ENCODE assay signal across 8 cellular contexts in the genomic region with DNA sequence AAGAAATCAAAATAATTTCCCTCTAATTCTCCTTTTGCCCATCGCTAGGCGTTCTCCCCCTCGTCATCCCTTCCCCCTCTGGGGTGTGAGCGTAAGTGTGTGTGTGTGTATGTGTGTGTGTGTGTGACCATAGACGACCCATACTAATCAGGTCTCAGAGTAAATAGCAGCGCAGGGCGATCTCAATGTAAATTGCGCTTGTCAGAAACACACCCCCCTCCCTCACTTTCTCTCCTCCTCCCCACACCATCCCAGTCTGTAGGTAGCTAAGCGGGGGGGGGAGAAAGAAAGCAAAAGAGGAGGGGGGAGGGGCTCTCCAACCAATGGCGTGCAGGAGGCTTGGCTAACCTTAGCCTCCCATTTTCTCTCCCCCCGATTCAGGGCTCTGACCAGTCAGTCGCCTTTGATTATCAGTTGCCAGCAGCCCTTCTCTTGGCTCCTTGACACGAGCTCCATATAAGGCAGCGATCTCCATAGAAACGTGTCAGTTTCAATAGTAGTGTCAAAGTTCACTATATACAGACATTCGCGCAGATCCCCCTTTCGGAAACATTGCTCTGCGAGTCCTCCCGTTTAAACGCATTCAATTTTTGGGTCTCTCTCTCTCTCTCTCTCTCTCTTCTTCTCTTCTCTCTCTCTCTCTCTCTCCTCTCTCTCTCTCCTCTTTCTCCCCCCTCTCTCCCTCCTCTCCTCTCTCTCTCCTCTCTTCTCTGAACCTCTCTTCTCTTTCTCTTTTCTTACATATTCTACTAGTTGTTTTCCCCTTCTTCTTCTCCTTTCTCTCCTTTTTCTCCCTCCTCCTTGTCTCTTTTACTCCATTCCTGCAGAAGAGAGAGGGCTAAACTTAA. TPM values are rescaled to one million over a fixed set of nuclear protein-coding genes. Genes with fewer than 3 reads are reported as not detected.
DNase-seq lines count a peak whose midpoint lies in the region; ATAC-seq and TF ChIP-seq lines count a peak whose summit lies in the region.

Gene NR2F1 (plus strand): TSS at position 546 of the 848 bp plus-strand sequence. CDS start 1,802 bp downstream, outside the sequence.

- peak; percentile 15 for DNase-seq in activated CD4-positive, alpha-beta T cell treated with anti-CD3 and anti-CD28 coated beads for 48 hours
- no peak for DNase-seq in activated CD4-positive, alpha-beta T cell treated with anti-CD3 and anti-CD28 coated beads for 1 hour
- DNase-seq in NAMALWA (ENCODE audit: low spot score) (peak; percentile 33), SK-N-MC (ENCODE audit: low read depth, low spot score) (no peak), epithelial cell of esophagus (ENCODE audit: low read depth) (peak; percentile 54)
- no peak for DNase-seq in naive thymus-derived CD4-positive, alpha-beta T cell
- no peak for DNase-seq in stimulated activated CD4-positive, alpha-beta T cell treated with anti-CD3 and anti-CD28 coated beads, Interleukin-4, amount 100 ng/mL, for 4 hours

- H3K9me3 Mint-ChIP-seq in naive thymus-derived CD4-positive, alpha-beta T cell: peaks cover 0 to 16% (median 1%) of the 10 kb centered on the region in 11 donors

- peak within 1 kb of the TSS in 1 of 10 donors; percentile 13 for H3K4me3 Mint-ChIP-seq in naive thymus-derived CD4-positive, alpha-beta T cell

- peak within 1 kb of the TSS; percentile 99 for H3K4me3 ChIP-seq in SK-N-MC
- H3K4me3 ChIP-seq in epithelial cell of esophagus (ENCODE audit: low read length): peak within 1 kb of the TSS; percentile 59
- H3K4me3 ChIP-seq in mucosa of stomach (ENCODE audit: low read length): no peak within 1 kb of the TSS
- no peak within 1 kb of the TSS for H3K4me3 ChIP-seq in naive thymus-derived CD4-positive, alpha-beta T cell (ENCODE audit: low read length)

- TF ChIP-seq CTCF in epithelial cell of esophagus (IDR thresholded peaks at IDR 0.05; ENCODE audit: insufficient read depth, low read depth, low read length, missing control alignments): no peak

- ATAC-seq in naive thymus-derived CD4-positive, alpha-beta T cell: no peak

- intact Hi-C loops in naive thymus-derived CD4-positive, alpha-beta T cell (cut with micrococcal nuclease): loop anchor here in 1 of 2 donors (5.0 kb wide), 2 partner anchors 944 to 1154 kb away; no protein-coding TSS in a partner anchor

- peak within 1 kb of the TSS; percentile 37 for H3K9ac ChIP-seq in SK-N-MC (ENCODE audit: insufficient read length)
- peak within 1 kb of the TSS; percentile 30 for H3K9ac ChIP-seq in mucosa of stomach (ENCODE audit: low read length)

- peak within 1 kb of the TSS; percentile 79 for H3K27ac ChIP-seq in SK-N-MC
- no peak within 1 kb of the TSS for H3K27ac ChIP-seq in naive thymus-derived CD4-positive, alpha-beta T cell (ENCODE audit: low read depth, low read length)

- H3K9me3 ChIP-seq in SK-N-MC (ENCODE audit: low read depth, low read length): no peaks in the 10 kb centered on the region
- H3K9me3 ChIP-seq in mucosa of stomach (ENCODE audit: control insufficient read depth, low read length): no peaks in the 10 kb centered on the region
- H3K9me3 ChIP-seq in naive thymus-derived CD4-positive, alpha-beta T cell (ENCODE audit: control insufficient read depth in 2 of 3, low read length in 3 of 3): peaks cover 0 to 4% (median 0%) of the 10 kb centered on the region in 3 experiments

- peaks cover 79% of the 10 kb centered on the region for H3K27me3 ChIP-seq in mucosa of stomach (ENCODE audit: control insufficient read depth, insufficient read depth, low read length)
- H3K27me3 ChIP-seq in naive thymus-derived CD4-positive, alpha-beta T cell (ENCODE audit: control insufficient read depth in 2 of 2, insufficient read depth in 2 of 2, low read length in 2 of 2): peaks cover 36 to 70% of the 10 kb centered on the region in 2 donors

- H3K27me3 Mint-ChIP-seq in naive thymus-derived CD4-positive, alpha-beta T cell: peaks cover 40 to 47% (median 45%) of the 10 kb centered on the region in 5 donors

- H3K36me3 ChIP-seq in SK-N-MC (ENCODE audit: insufficient read depth, low read length) (peaks cover 3% of the 10 kb centered on the region; the same call in 1 of the 2 replicates), mucosa of stomach (ENCODE audit: control insufficient read depth, insufficient read depth, low read length) (no peaks in the 10 kb centered on the region)
- H3K36me3 ChIP-seq in naive thymus-derived CD4-positive, alpha-beta T cell (ENCODE audit: control insufficient read depth in 2 of 3, insufficient read depth in 3 of 3, low read length in 3 of 3): no peaks in the 10 kb centered on the region

- peaks cover 25% of the 10 kb centered on the region for H3K4me1 ChIP-seq in mucosa of stomach (ENCODE audit: control insufficient read depth, insufficient read depth, low read length)
- H3K4me1 ChIP-seq in naive thymus-derived CD4-positive, alpha-beta T cell (ENCODE audit: control insufficient read depth in 2 of 2, insufficient read depth in 2 of 2, low read length in 2 of 2): peaks cover 26 to 35% of the 10 kb centered on the region in 2 donors

- CTCF ChIA-PET in naive thymus-derived CD4-positive, alpha-beta T cell (lab: Charles Lee): no interaction called here

- POLR2A ChIA-PET in naive thymus-derived CD4-positive, alpha-beta T cell (lab: Charles Lee): no interaction called here

- H3K4me1 Mint-ChIP-seq in naive thymus-derived CD4-positive, alpha-beta T cell: peaks cover 14 to 40% (median 35%) of the 10 kb centered on the region in 7 donors

- H3K36me3 Mint-ChIP-seq in naive thymus-derived CD4-positive, alpha-beta T cell: peaks cover 0 to 11% (median 2%) of the 10 kb centered on the region in 5 donors

- peak within 1 kb of the TSS in 2 of 9 donors; percentile 31 to 70 for H3K27ac Mint-ChIP-seq in naive thymus-derived CD4-positive, alpha-beta T cell

RNA-seq across cellular contexts. Expression of gene NR2F1, which starts in this region (rescaled TPM):
- total RNA-seq in naive thymus-derived CD4-positive, alpha-beta T cell: not detected
- polyA plus RNA-seq in naive thymus-derived CD4-positive, alpha-beta T cell: not detected

Comparison
In these comparisons a context has a peak if more than half of its experiments do, and no peak if none do; other contexts are left out.
1. DNase-seq: peak in activated CD4-positive, alpha-beta T cell treated with anti-CD3 and anti-CD28 coated beads for 48 hours (single experiment), NAMALWA (single experiment) and epithelial cell of esophagus (single experiment); none in activated CD4-positive, alpha-beta T cell treated with anti-CD3 and anti-CD28 coated beads for 1 hour (single experiment), SK-N-MC (single experiment), naive thymus-derived CD4-positive, alpha-beta T cell (0 of 9) and stimulated activated CD4-positive, alpha-beta T cell treated with anti-CD3 and anti-CD28 coated beads, Interleukin-4, amount 100 ng/mL, for 4 hours (0 of 2).
2. H3K4me3 ChIP-seq: peak in SK-N-MC (single experiment) and epithelial cell of esophagus (single experiment); none in mucosa of stomach (single experiment) and naive thymus-derived CD4-positive, alpha-beta T cell (single experiment).